Comparison of ENCODE assay signal across 9 cellular contexts in genomic region chr17:76700290-76700626, GRCh38. TPM values are rescaled to one million over a fixed set of nuclear protein-coding genes. Genes with fewer than 3 reads are reported as not detected.
DNase-seq lines count a peak whose midpoint lies in the region; TF ChIP-seq lines count a peak whose summit lies in the region.
"Had no signal": no experiment of that assay in that cellular context is flagged by ENCODE, and none has a peak within 500 bp of the region (broad histone marks: within the 10 kb centered on the region; RNA-seq: fewer than 3 reads in every experiment).

No MANE protein-coding gene starts in this region.

- H3K27ac ChIP-seq in dorsolateral prefrontal cortex (peak overlapping the region in 31 of 59 donors; percentile 3 to 79 (median 57)), mucosa of rectum (ENCODE audit: low read depth in 2 of 2, low read length in 2 of 2) (peak overlapping the region; percentile 72 to 78), thymus (ENCODE audit: low read depth) (peak overlapping the region; percentile 70)

- peak overlapping the region; percentile 26 to 44 for H3K9ac ChIP-seq in mucosa of rectum (ENCODE audit: low read depth in 1 of 2, low read length in 2 of 2)

- H3K9me3 ChIP-seq in mucosa of rectum (ENCODE audit: control insufficient read depth in 2 of 2, low read length in 2 of 2) (no peaks in the 10 kb centered on the region), thymus (ENCODE audit: control insufficient read depth) (no peaks in the 10 kb centered on the region)

- H3K4me3 ChIP-seq in dorsolateral prefrontal cortex = peak overlapping the region in 34 of 59 donors; percentile 3 to 51 (median 29)
- H3K4me3 ChIP-seq in mucosa of rectum (ENCODE audit: low read length in 2 of 2) = peak overlapping the region in 1 of 2 donors; percentile 13
- H3K4me3 ChIP-seq in thymus (ENCODE audit: low read length) = no peak overlapping the region

- WGBS in thymus = 91% methylated on average over 9 of the region's 9 CpGs

- no peaks in the 10 kb centered on the region for H3K27me3 ChIP-seq in dorsolateral prefrontal cortex
- H3K27me3 ChIP-seq in mucosa of rectum (ENCODE audit: control insufficient read depth in 2 of 2, insufficient read depth in 2 of 2, low read length in 2 of 2) = no peaks in the 10 kb centered on the region
- H3K27me3 ChIP-seq in thymus (ENCODE audit: control insufficient read depth, insufficient read depth) = no peaks in the 10 kb centered on the region

- no peak for TF ChIP-seq CTCF in dorsolateral prefrontal cortex (IDR thresholded peaks at IDR 0.05 in 54 of 56, conservative IDR thresholded peaks at IDR 0.05 in 2 of 56; ENCODE audit: low read depth in 1 of 56, partially characterized antibody in 56 of 56)

- H3K4me1 ChIP-seq in mucosa of rectum (ENCODE audit: control insufficient read depth in 2 of 2, insufficient read depth in 2 of 2, low read length in 2 of 2) = peaks cover 7 to 8% of the 10 kb centered on the region in 2 donors
- H3K4me1 ChIP-seq in thymus (ENCODE audit: control insufficient read depth, insufficient read depth, low read length) = no peaks in the 10 kb centered on the region

- intact Hi-C loops in dorsolateral prefrontal cortex (cut with DNase I) = no loop called here

- H3K36me3 ChIP-seq in mucosa of rectum (ENCODE audit: control insufficient read depth in 2 of 2, insufficient read depth in 2 of 2, low read length in 2 of 2) (no peaks in the 10 kb centered on the region), thymus (ENCODE audit: control insufficient read depth, insufficient read depth) (no peaks in the 10 kb centered on the region)

- DNase-seq in NCI-H69 (lab: John Stamatoyannopoulos, UW) (peak; percentile 41), dorsolateral prefrontal cortex (no peak), UCSD-AML1 (lab: John Stamatoyannopoulos, UW; ENCODE audit: unreplicated experiment) (no peak), globus pallidus (ENCODE audit: low spot score) (no peak), mesenteric fat pad (ENCODE audit: low spot score) (no peak)
- DNase-seq: activated CD4-positive, alpha-beta T cell treated with anti-CD3 and anti-CD28 coated beads for 1 hour; NK-92 treated with Interleukin-12 subunit alpha and Interleukin-12 subunit beta, amount 100 ng/mL, for 24 hours had no signal

RNA-seq across cellular contexts. Expression of gene MXRA7, which starts 10.5 kb away (rescaled TPM):
- total RNA-seq in dorsolateral prefrontal cortex = 100 to 1,000 TPM in 82 of 120 experiments, 10 to 100 TPM in 38; 68.5 to 146 (median 109) TPM
- polyA plus RNA-seq in thymus = 47.1 TPM
- total RNA-seq in mesenteric fat pad = 193 TPM

RNA-seq across cellular contexts. Expression of gene JMJD6, which starts 26.1 kb away (rescaled TPM):
- 100 to 1,000 TPM in 1 of 120 experiments, 10 to 100 TPM in 119; 22.0 to 110 (median 35.8) TPM for total RNA-seq in dorsolateral prefrontal cortex
- polyA plus RNA-seq in thymus = 31.9 TPM
- 55.3 TPM for total RNA-seq in mesenteric fat pad

RNA-seq across cellular contexts. Expression of gene METTL23, which starts 26.4 kb away (rescaled TPM):
- total RNA-seq in dorsolateral prefrontal cortex (10 to 100 TPM; 12.5 to 29.2 (median 18.7) TPM), mesenteric fat pad (32.2 TPM)
- 70.1 TPM for polyA plus RNA-seq in thymus

RNA-seq across cellular contexts. Expression of gene SRSF2, which starts 36.9 kb away (rescaled TPM):
- total RNA-seq in dorsolateral prefrontal cortex (100 to 1,000 TPM in 112 of 120 experiments, 10 to 100 TPM in 8; 73.8 to 169 (median 128) TPM), mesenteric fat pad (179 TPM)
- 225 TPM for polyA plus RNA-seq in thymus

RNA-seq across cellular contexts. Expression of gene MFSD11, which starts 37.7 kb away (rescaled TPM):
- 10 to 100 TPM; 33.8 to 73.3 (median 51.7) TPM for total RNA-seq in dorsolateral prefrontal cortex
- polyA plus RNA-seq in thymus = 17.3 TPM
- 23.2 TPM for total RNA-seq in mesenteric fat pad
